In the genomic region with DNA sequence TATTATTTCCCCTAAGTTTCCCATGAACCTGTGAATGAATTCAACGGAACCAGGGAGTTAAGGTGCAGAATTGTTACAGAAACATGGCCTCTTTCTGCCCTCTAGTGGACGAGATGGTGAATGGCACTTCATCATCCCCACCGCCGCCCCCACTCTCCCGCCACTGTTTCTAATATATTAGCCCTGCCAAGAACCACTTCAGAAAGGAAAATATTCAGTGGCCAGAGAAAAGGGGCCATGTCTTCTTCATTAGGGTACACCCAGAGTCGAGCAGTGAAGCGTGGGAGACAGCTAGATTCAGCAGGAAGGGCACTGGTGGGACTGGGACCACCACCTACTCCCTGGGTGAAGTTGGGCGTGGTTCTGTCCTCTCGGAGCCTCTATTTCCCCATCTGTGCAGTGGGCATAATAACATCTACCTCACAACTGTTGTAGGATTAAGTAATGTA, we compare ENCODE assay signal across 8 cellular contexts. TPM values are rescaled to one million over a fixed set of nuclear protein-coding genes. Genes with fewer than 3 reads are reported as not detected.
DNase-seq lines count a peak whose midpoint lies in the region; ATAC-seq and TF ChIP-seq lines count a peak whose summit lies in the region.

No MANE protein-coding gene starts in this region.

- H3K9me3 ChIP-seq in CD8-positive, alpha-beta memory T cell (ENCODE audit: low read length): no peaks in the 10 kb centered on the region
- H3K9me3 ChIP-seq in HEK293 (ENCODE audit: control insufficient read depth, insufficient read depth, low read depth, low read length) (no peaks in the 10 kb centered on the region), hepatocyte (ENCODE audit: low read depth) (no peaks in the 10 kb centered on the region)

- peaks cover 21 to 34% of the 10 kb centered on the region in 2 donors for H3K27me3 Mint-ChIP-seq in CD8-positive, alpha-beta memory T cell

- no peaks in the 10 kb centered on the region for H3K9me2 ChIP-seq in hepatocyte (replicated peaks; ENCODE audit: insufficient read depth)

- H3K4me1 Mint-ChIP-seq in CD8-positive, alpha-beta memory T cell: peaks cover 0 to 3% (median 0%) of the 10 kb centered on the region in 3 donors

- no peak overlapping the region for H3K4me3 Mint-ChIP-seq in CD8-positive, alpha-beta memory T cell

- TF ChIP-seq CTCF in HEK293 (tag by site-specific recombination; IDR thresholded peaks at IDR 0.05): no peak
- peak; percentile 71 for TF ChIP-seq CTCF in hepatocyte (IDR thresholded peaks at IDR 0.05; ENCODE audit: poor library complexity)

- no peaks in the 10 kb centered on the region for H4K20me1 ChIP-seq in hepatocyte (ENCODE audit: insufficient read depth, poor library complexity, severe bottlenecking)

- no peak overlapping the region for H3K4me3 ChIP-seq in CD8-positive, alpha-beta memory T cell (ENCODE audit: low read length)
- no peak overlapping the region for H3K4me3 ChIP-seq in HEK293 (ENCODE audit: low read depth, low read length)
- no peak overlapping the region for H3K4me3 ChIP-seq in hepatocyte

- peaks cover 0 to 2% (median 0%) of the 10 kb centered on the region in 5 donors for H3K9me3 Mint-ChIP-seq in CD8-positive, alpha-beta memory T cell

- peak in 3 of 5 donors; percentile 14 to 23 (median 22) for DNase-seq in CD8-positive, alpha-beta memory T cell
- DNase-seq in OCI-M1 (lab: John Stamatoyannopoulos, UW): peak; percentile 50
- peak; percentile 16 for DNase-seq in amniotic epithelial cell (ENCODE audit: low read depth)
- peak; percentile 56 for DNase-seq in hepatocyte (ENCODE audit: low spot score)
- peak; percentile 25 for DNase-seq in stimulated activated CD4-positive, alpha-beta T cell treated with anti-CD3 and anti-CD28 coated beads, Interleukin-12 subunit alpha, Interleukin-12 subunit beta, amount 100 ng/mL, for 4 hours

- ATAC-seq in GM18868 (IDR thresholded peaks at IDR 0.05; ENCODE audit: unreplicated experiment) (no peak), GM18511 (IDR thresholded peaks at IDR 0.05; ENCODE audit: unreplicated experiment) (no peak)

- H3K79me2 ChIP-seq in hepatocyte: no peaks in the 10 kb centered on the region

- POLR2A ChIA-PET in CD8-positive, alpha-beta memory T cell (lab: Charles Lee): no interaction called here
- POLR2A ChIA-PET in HEK293 (lab: Yijun Ruan, JAX): no interaction called here

- H3K4me2 ChIP-seq in hepatocyte: peak overlapping the region; percentile 52

- H3K27me3 ChIP-seq in CD8-positive, alpha-beta memory T cell (ENCODE audit: insufficient read depth, low read length, poor library complexity, severe bottlenecking): no peaks in the 10 kb centered on the region
- H3K27me3 ChIP-seq in hepatocyte: no peaks in the 10 kb centered on the region

- no peaks in the 10 kb centered on the region for H3K36me3 Mint-ChIP-seq in CD8-positive, alpha-beta memory T cell

- CTCF ChIA-PET in CD8-positive, alpha-beta memory T cell (lab: Charles Lee): interaction anchor here (1.0 to 7.8 kb wide), 8 partner anchors 8 to 801 kb away, joined by 3 to 92 read pairs (median 3); no protein-coding TSS in a partner anchor
- CTCF ChIA-PET in HEK293 (lab: Yijun Ruan, JAX): interaction anchor here (0.6 to 7.7 kb wide), 17 partner anchors 9 to 464 kb away, joined by 3 to 147 read pairs (median 3); no protein-coding TSS in a partner anchor

- no peak overlapping the region for H3K27ac ChIP-seq in CD8-positive, alpha-beta memory T cell (ENCODE audit: low read depth, low read length)
- H3K27ac ChIP-seq in HEK293 (ENCODE audit: extremely low read depth, low read depth, low read length): no peak overlapping the region
- H3K27ac ChIP-seq in hepatocyte: peak overlapping the region; percentile 69

- H3K4me1 ChIP-seq in CD8-positive, alpha-beta memory T cell (ENCODE audit: insufficient read depth, low read length): no peaks in the 10 kb centered on the region
- H3K4me1 ChIP-seq in HEK293 (ENCODE audit: control insufficient read depth, insufficient read depth, low read length): no peaks in the 10 kb centered on the region
- H3K4me1 ChIP-seq in hepatocyte (ENCODE audit: insufficient read depth): no peaks in the 10 kb centered on the region

- H3K36me3 ChIP-seq in CD8-positive, alpha-beta memory T cell (ENCODE audit: insufficient read depth, low read length): no peaks in the 10 kb centered on the region
- H3K36me3 ChIP-seq in HEK293 (ENCODE audit: control insufficient read depth in 2 of 2, insufficient read depth in 1 of 2, low read length in 2 of 2) (no peaks in the 10 kb centered on the region), hepatocyte (replicated peaks; ENCODE audit: insufficient read depth, low read depth) (no peaks in the 10 kb centered on the region)

- H3K27ac Mint-ChIP-seq in CD8-positive, alpha-beta memory T cell: no peak overlapping the region

- WGBS in hepatocyte (ENCODE audit: low lambda C conversion rate, missing lambda C conversion rate): 21% methylated on average over 9 of the region's 9 CpGs

- no peak overlapping the region for H2AFZ ChIP-seq in hepatocyte

TF ChIP-seq in HEK293, 187 proteins besides CTCF, POLR2A, EP300 and RAD21:
- peak; percentile 49 for TF ChIP-seq ZNF654 (tag by site-specific recombination; IDR thresholded peaks at IDR 0.05; ENCODE audit: low read depth)
- TF ChIP-seq ZNF529 (tag by site-specific recombination; IDR thresholded peaks at IDR 0.05; ENCODE audit: insufficient replicate concordance): no peak

RNA-seq across cellular contexts. Expression of gene SYT13, which starts 46.4 kb away (rescaled TPM):
- not detected for total RNA-seq in CD8-positive, alpha-beta memory T cell
- not detected for polyA plus RNA-seq in CD8-positive, alpha-beta memory T cell
- 10.4 and 11.5 TPM in 2 replicates for total RNA-seq in hepatocyte
- polyA plus RNA-seq in hepatocyte: 1.6 and 1.7 TPM in 2 replicates

Comparison
In these comparisons a context has a peak if more than half of its experiments do, and no peak if none do; other contexts are left out.
1. RNA of gene SYT13, which starts 46.4 kb away (total RNA-seq): 10.4 to 11.5 TPM in hepatocyte; not detected in CD8-positive, alpha-beta memory T cell; every median in the first group is over 10 times any median in the second.
2. Peak in every context shown above with its lines, with median percentiles within 50 percentile points of each other: DNase-seq.